25 cellular contexts compared by ENCODE assay signal in genomic region chr21:41497008-41497407, GRCh38. TPM values are rescaled to one million over a fixed set of nuclear protein-coding genes. Genes with fewer than 3 reads are reported as not detected.
"Had no signal": no experiment of that assay in that cellular context is flagged by ENCODE, and none has a peak within 500 bp of the region (broad histone marks: within the 10 kb centered on the region; RNA-seq: fewer than 3 reads in every experiment).

No MANE protein-coding gene starts in this region.

- H3K27ac ChIP-seq: esophagus muscularis mucosa, foreskin keratinocyte, heart left ventricle, neutrophil, right atrium auricular region, tibial nerve had no signal

- H3K4me1 ChIP-seq: esophagus muscularis mucosa, foreskin keratinocyte, heart left ventricle, right atrium auricular region, tibial nerve had no signal

- H3K36me3 ChIP-seq: esophagus muscularis mucosa, heart left ventricle, neutrophil, right atrium auricular region, tibial nerve had no signal

- H3K27me3 ChIP-seq: right atrium auricular region had no signal

- DNase-seq: activated CD4-positive, alpha-beta T cell treated with anti-CD3 and anti-CD28 coated beads for 4 hours; activated CD4-positive, alpha-beta T cell treated with anti-CD3 and anti-CD28 coated beads, Interleukin-2, amount 50 U/mL, for 4 hours; activated CD4-positive, CD25-positive, alpha-beta regulatory T cell; activated naive CD4-positive, alpha-beta T cell; activated T-cell treated with anti-CD3 and anti-CD28 coated beads for 4 hours; activated T-cell treated with anti-CD3 and anti-CD28 coated beads, Interleukin-2, amount 50 U/mL, for 72 hours; dermis blood vessel endothelial cell; effector CD4-positive, alpha-beta T cell; foreskin keratinocyte; heart left ventricle; left ventricle myocardium superior; mucosa of descending colon; nephron progenitor cell; stimulated activated CD4-positive, alpha-beta T cell treated with anti-CD3 and anti-CD28 coated beads, Interleukin-15, amount 100 ng/mL, for 24 hours; stimulated activated CD4-positive, alpha-beta T cell treated with anti-CD3 and anti-CD28 coated beads, Interleukin-2, amount 100 ng/mL, for 24 hours; stimulated activated naive B cell treated with anti-CD40 and anti-IgM and Interleukin-4, amounts not matched to agents 10 μg/mL and 1 μg/mL and 100 μg/mL, for 72 hours; T-helper 1 cell had no signal

- H3K9me3 ChIP-seq: esophagus muscularis mucosa, heart left ventricle, mucosa of descending colon, neutrophil, right atrium auricular region, tibial nerve had no signal

- ATAC-seq: activated naive CD4-positive, alpha-beta T cell treated with anti-CD3 and anti-CD28 coated beads, Interleukin-2, amount 50 U/mL, for 72 hours; activated T-cell treated with anti-CD3 and anti-CD28 coated beads, Interleukin-2, amount 50 U/mL, for 72 hours; foreskin keratinocyte; heart left ventricle; left ventricle myocardium superior; mucosa of descending colon; stimulated activated naive B cell treated with anti-CD40 and anti-IgM and Interleukin-4, amounts not matched to agents 10 μg/mL and 1 μg/mL and 100 μg/mL, for 72 hours had no signal

- H3K4me3 ChIP-seq: esophagus muscularis mucosa, heart left ventricle, mucosa of descending colon, right atrium auricular region, tibial nerve had no signal

RNA-seq across cellular contexts. Expression of gene TMPRSS2, which starts 10.9 kb away (rescaled TPM):
- total RNA-seq: activated naive CD4-positive, alpha-beta T cell treated with anti-CD3 and anti-CD28 coated beads, Interleukin-2, amount 50 U/mL, for 72 hours; activated T-cell treated with anti-CD3 and anti-CD28 coated beads, Interleukin-2, amount 50 U/mL, for 72 hours; dermis blood vessel endothelial cell; foreskin keratinocyte; heart left ventricle; left ventricle myocardium superior; lung microvascular endothelial cell; pulmonary artery endothelial cell; right atrium auricular region; temporal lobe; tibial nerve had no signal
